ENCODE assay signal across 22 cellular contexts in genomic region chrX:65609237-65609636, GRCh38. TPM values are rescaled to one million over a fixed set of nuclear protein-coding genes. Genes with fewer than 3 reads are reported as not detected.
DNase-seq lines count a peak whose midpoint lies in the region; ATAC-seq and TF ChIP-seq lines count a peak whose summit lies in the region.
"Had no signal": no experiment of that assay in that cellular context is flagged by ENCODE, and none has a peak within 500 bp of the region (broad histone marks: within the 10 kb centered on the region; RNA-seq: fewer than 3 reads in every experiment).

No MANE protein-coding gene starts in this region.

- no peak overlapping the region for H3K4me2 ChIP-seq in PC-3 (ENCODE audit: low read length)

- no peak overlapping the region for H2AFZ ChIP-seq in PC-3 (ENCODE audit: low read length)
- H2AFZ ChIP-seq: GM23248 had no signal

- H3K27ac Mint-ChIP-seq in activated naive CD4-positive, alpha-beta T cell treated with anti-CD3 and anti-CD28 coated beads, Interleukin-2, amount 50 U/mL, for 24 hours, result no peak overlapping the region
- H3K27ac Mint-ChIP-seq in T-helper 17 cell, result peak overlapping the region; percentile 78
- peak overlapping the region; percentile 74 for H3K27ac Mint-ChIP-seq in stimulated activated effector memory CD8-positive, alpha-beta T cell treated with anti-CD3 and anti-CD28 coated beads, Interleukin-12 subunit alpha, Interleukin-12 subunit beta, amount 100 ng/mL, for 72 hours
- H3K27ac Mint-ChIP-seq: activated CD4-positive, alpha-beta T cell treated with anti-CD3 and anti-CD28 coated beads for 36 hours; type B pancreatic cell had no signal

- POLR2A ChIA-PET in PC-3 (lab: Charles Lee; ENCODE audit: unreplicated experiment), result no interaction called here

- H4K20me1 ChIP-seq in PC-3 (ENCODE audit: low read length), result no peaks in the 10 kb centered on the region

- H3K27me3 ChIP-seq in PC-3 (ENCODE audit: low read length), result no peaks in the 10 kb centered on the region
- H3K27me3 ChIP-seq: BE2C, SJCRH30 had no signal

- H3K9me3 Mint-ChIP-seq in activated naive CD4-positive, alpha-beta T cell treated with anti-CD3 and anti-CD28 coated beads, Interleukin-2, amount 50 U/mL, for 24 hours, result peaks cover 9% of the 10 kb centered on the region
- H3K9me3 Mint-ChIP-seq in stimulated activated effector memory CD8-positive, alpha-beta T cell treated with anti-CD3 and anti-CD28 coated beads, Interleukin-12 subunit alpha, Interleukin-12 subunit beta, amount 100 ng/mL, for 72 hours, result peaks cover 2% of the 10 kb centered on the region
- H3K9me3 Mint-ChIP-seq: type B pancreatic cell had no signal

- no peak overlapping the region for H3K9ac ChIP-seq in PC-3 (ENCODE audit: low read length)
- H3K9ac ChIP-seq: GM23248 had no signal

- intact Hi-C loops in PC-3 (cut with micrococcal nuclease), result no loop called here

- H3K36me3 ChIP-seq in PC-3 (ENCODE audit: low read depth, low read length), result no peaks in the 10 kb centered on the region
- H3K36me3 ChIP-seq: BE2C, heart left ventricle, SJCRH30 had no signal

- peaks cover 2% of the 10 kb centered on the region for H3K36me3 Mint-ChIP-seq in activated naive CD4-positive, alpha-beta T cell treated with anti-CD3 and anti-CD28 coated beads, Interleukin-2, amount 50 U/mL, for 24 hours
- peaks cover 3% of the 10 kb centered on the region for H3K36me3 Mint-ChIP-seq in T-helper 17 cell (ENCODE audit: low read depth)
- H3K36me3 Mint-ChIP-seq in stimulated activated effector memory CD8-positive, alpha-beta T cell treated with anti-CD3 and anti-CD28 coated beads, Interleukin-12 subunit alpha, Interleukin-12 subunit beta, amount 100 ng/mL, for 72 hours, result peaks cover 6% of the 10 kb centered on the region
- H3K36me3 Mint-ChIP-seq: type B pancreatic cell had no signal

- no peak overlapping the region for H3K4me3 ChIP-seq in PC-3 (ENCODE audit: low read length)
- H3K4me3 ChIP-seq: GM23248, heart left ventricle, SJCRH30 had no signal

- H3F3A ChIP-seq in PC-3 (ENCODE audit: low read length, unreplicated experiment), result no peaks in the 10 kb centered on the region

- H3K27ac ChIP-seq in PC-3 (ENCODE audit: low read length), result no peak overlapping the region
- H3K27ac ChIP-seq: GM23248, SJCRH30 had no signal

- H3K4me3 Mint-ChIP-seq in activated naive CD4-positive, alpha-beta T cell treated with anti-CD3 and anti-CD28 coated beads, Interleukin-2, amount 50 U/mL, for 24 hours, result peak overlapping the region; percentile 7
- H3K4me3 Mint-ChIP-seq in T-helper 17 cell, result no peak overlapping the region
- H3K4me3 Mint-ChIP-seq in stimulated activated effector memory CD8-positive, alpha-beta T cell treated with anti-CD3 and anti-CD28 coated beads, Interleukin-12 subunit alpha, Interleukin-12 subunit beta, amount 100 ng/mL, for 72 hours, result peak overlapping the region; percentile 11
- H3K4me3 Mint-ChIP-seq: activated CD4-positive, alpha-beta T cell treated with anti-CD3 and anti-CD28 coated beads for 36 hours; neural crest cell; type B pancreatic cell had no signal

- H3K9me3 ChIP-seq in T-helper 17 cell (ENCODE audit: control insufficient read depth, low read length, poor library complexity, severe bottlenecking) (no peaks in the 10 kb centered on the region), PC-3 (ENCODE audit: low read length) (no peaks in the 10 kb centered on the region)
- H3K9me3 ChIP-seq: BE2C, heart left ventricle, SJCRH30 had no signal

- H3K4me1 ChIP-seq in PC-3 (ENCODE audit: insufficient read depth, low read length), result peaks cover 10% of the 10 kb centered on the region; the same call in 1 of the 2 replicates
- H3K4me1 ChIP-seq: BE2C, SJCRH30 had no signal

- H3K79me2 ChIP-seq in PC-3 (ENCODE audit: low read length), result no peaks in the 10 kb centered on the region

- no peaks in the 10 kb centered on the region for H3K9me2 ChIP-seq in PC-3 (replicated peaks; ENCODE audit: low read length)

- peaks cover 57% of the 10 kb centered on the region for H3K4me1 Mint-ChIP-seq in activated naive CD4-positive, alpha-beta T cell treated with anti-CD3 and anti-CD28 coated beads, Interleukin-2, amount 50 U/mL, for 24 hours
- peaks cover 17% of the 10 kb centered on the region for H3K4me1 Mint-ChIP-seq in T-helper 17 cell
- peaks cover 42% of the 10 kb centered on the region for H3K4me1 Mint-ChIP-seq in stimulated activated effector memory CD8-positive, alpha-beta T cell treated with anti-CD3 and anti-CD28 coated beads, Interleukin-12 subunit alpha, Interleukin-12 subunit beta, amount 100 ng/mL, for 72 hours
- H3K4me1 Mint-ChIP-seq: neural crest cell had no signal

- BruUV-seq in PC-3 (replicated peaks; lab: Mats Ljungman, UMichigan), result no TSS peak

- no peak for TF ChIP-seq CTCF in PC-3 (conservative IDR thresholded peaks at IDR 0.05; ENCODE audit: low read depth, low read length)

- ATAC-seq in T-helper 17 cell, result no peak
- ATAC-seq in esophagus mucosa, result peak; percentile 37
- ATAC-seq in stimulated activated effector memory CD8-positive, alpha-beta T cell treated with anti-CD3 and anti-CD28 coated beads, Interleukin-12 subunit alpha, Interleukin-12 subunit beta, amount 100 ng/mL, for 72 hours, result no peak
- ATAC-seq in HG03520 (IDR thresholded peaks at IDR 0.05; ENCODE audit: unreplicated experiment), result no peak
- no peak for ATAC-seq in PC-3
- ATAC-seq: activated CD4-positive, alpha-beta T cell treated with anti-CD3 and anti-CD28 coated beads for 36 hours; Panc1 had no signal

- H3K27me3 Mint-ChIP-seq in activated naive CD4-positive, alpha-beta T cell treated with anti-CD3 and anti-CD28 coated beads, Interleukin-2, amount 50 U/mL, for 24 hours, result no peaks in the 10 kb centered on the region
- no peaks in the 10 kb centered on the region for H3K27me3 Mint-ChIP-seq in T-helper 17 cell
- H3K27me3 Mint-ChIP-seq: activated CD4-positive, alpha-beta T cell treated with anti-CD3 and anti-CD28 coated beads for 36 hours; activated naive CD8-positive, alpha-beta T cell; type B pancreatic cell had no signal

- DNase-seq in activated naive CD4-positive, alpha-beta T cell treated with anti-CD3 and anti-CD28 coated beads, Interleukin-2, amount 50 U/mL, for 16 hours, result no peak
- DNase-seq in T-helper 17 cell, result no peak
- DNase-seq in stimulated activated effector memory CD8-positive, alpha-beta T cell treated with anti-CD3 and anti-CD28 coated beads, Interleukin-12 subunit alpha, Interleukin-12 subunit beta, amount 100 ng/mL, for 72 hours (ENCODE audit: low spot score in 2 of 2), result no peak
- no peak for DNase-seq in NCI-H1092 (lab: John Stamatoyannopoulos, UW)
- no peak for DNase-seq in PC-3
- DNase-seq: activated CD4-positive, alpha-beta T cell treated with anti-CD3 and anti-CD28 coated beads for 36 hours; BE2C; DMS79 treated with DMSO at 0.1 percent for 48 hours; GM23248; heart left ventricle; KG1; NCI-H1694; NCI-H510A; posterior cingulate gyrus; SJCRH30 had no signal

- CTCF ChIA-PET in PC-3 (lab: Charles Lee), result no interaction called here

RNA-seq across cellular contexts. Expression of gene MSN, which starts 58.2 kb away (rescaled TPM):
- total RNA-seq in T-helper 17 cell (100 to 1,000 TPM; 344 to 390 TPM), esophagus mucosa (139 TPM), PC-3 (2014; rRNA removed) (308 and 350 TPM in 2 replicates)
